Comparison of ENCODE assay signal across 19 cellular contexts in the genomic region with DNA sequence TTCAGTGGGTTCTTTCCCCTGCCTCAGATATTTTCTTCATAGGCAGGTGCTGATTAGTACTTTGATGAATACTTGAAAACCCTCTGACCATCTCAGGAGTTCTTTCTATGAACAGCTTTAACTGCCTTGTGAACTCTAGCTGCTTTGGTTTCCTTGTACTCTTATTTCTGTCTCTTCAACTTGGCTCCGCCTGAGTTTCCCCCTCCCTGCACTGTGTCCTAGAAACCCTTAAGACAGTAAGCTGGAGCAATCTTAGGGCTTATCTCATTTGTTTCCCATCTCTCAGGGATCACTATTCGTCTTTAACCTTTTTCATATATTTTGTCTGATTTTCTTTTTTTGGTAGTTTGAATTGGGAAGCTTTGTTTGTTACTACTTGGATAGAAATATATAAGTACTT.
DNase-seq lines count a peak whose midpoint lies in the region; ATAC-seq, FAIRE-seq and TF ChIP-seq lines count a peak whose summit lies in the region.
"Had no signal": no experiment of that assay in that cellular context is flagged by ENCODE, and none has a peak within 500 bp of the region (broad histone marks: within the 10 kb centered on the region; RNA-seq: fewer than 3 reads in every experiment).

No MANE protein-coding gene starts in this region.

- H3K27me3 ChIP-seq in PC-9 (ENCODE audit: insufficient read depth, low read depth) (no peaks in the 10 kb centered on the region), left lung (no peaks in the 10 kb centered on the region), esophagus squamous epithelium (no peaks in the 10 kb centered on the region), vagina (no peaks in the 10 kb centered on the region)
- H3K27me3 ChIP-seq: SJCRH30 had no signal

- no peaks in the 10 kb centered on the region for H3K4me1 ChIP-seq in PC-9 (replicated peaks; ENCODE audit: insufficient read depth)
- no peaks in the 10 kb centered on the region for H3K4me1 ChIP-seq in left lung
- H3K4me1 ChIP-seq in esophagus squamous epithelium = no peaks in the 10 kb centered on the region
- H3K4me1 ChIP-seq in vagina = no peaks in the 10 kb centered on the region
- H3K4me1 ChIP-seq: SJCRH30 had no signal

- FAIRE-seq in GM19239 (lab: Jason Lieb, UNC) = peak; percentile 11

- CTCF ChIA-PET in PC-9 (lab: Charles Lee) = no interaction called here

- TF ChIP-seq POLR2A in esophagus squamous epithelium (IDR thresholded peaks at IDR 0.05) (no peak), vagina (IDR thresholded peaks at IDR 0.05) (no peak)

- TF ChIP-seq CTCF in PC-9 (conservative IDR thresholded peaks at IDR 0.05) (no peak), left lung (IDR thresholded peaks at IDR 0.05) (no peak), esophagus squamous epithelium (IDR thresholded peaks at IDR 0.05) (no peak), vagina (IDR thresholded peaks at IDR 0.05) (no peak)

- H3K36me3 ChIP-seq in PC-9 (ENCODE audit: low read depth) = peaks cover 52% of the 10 kb centered on the region
- H3K36me3 ChIP-seq in left lung = peaks cover 0 to 44% of the 10 kb centered on the region in 2 donors
- H3K36me3 ChIP-seq in esophagus squamous epithelium = peaks cover 0 to 75% (median 0%) of the 10 kb centered on the region in 3 donors
- peaks cover 0 to 30% of the 10 kb centered on the region in 2 donors for H3K36me3 ChIP-seq in vagina

- peak overlapping the region; percentile 22 for H3K27ac Mint-ChIP-seq in stimulated activated naive B cell treated with anti-CD40 and anti-IgM and Interleukin-4, amounts not matched to agents 10 μg/mL and 1 μg/mL and 100 μg/mL, for 72 hours
- H3K27ac Mint-ChIP-seq: B cell; CD4-positive, CD25-positive, alpha-beta regulatory T cell had no signal

- no peaks in the 10 kb centered on the region for H3K79me2 ChIP-seq in PC-9 (ENCODE audit: low read depth)

- H3K27ac ChIP-seq in PC-9 = 0 out of 2 replicates have a peak overlapping the region, but pooled peaks have one; percentile 4
- no peak overlapping the region for H3K27ac ChIP-seq in left lung
- no peak overlapping the region for H3K27ac ChIP-seq in esophagus squamous epithelium
- no peak overlapping the region for H3K27ac ChIP-seq in vagina
- H3K27ac ChIP-seq: SJCRH30 had no signal

- intact Hi-C loops in PC-9 (cut with micrococcal nuclease; ENCODE audit: unreplicated experiment) = no loop called here
- intact Hi-C loops in left lung (cut with DNase I) = no loop called here
- intact Hi-C loops in esophagus squamous epithelium (cut with DNase I) = no loop called here
- intact Hi-C loops in vagina (cut with DNase I) = no loop called here

- H4K20me1 ChIP-seq in PC-9 (ENCODE audit: insufficient read depth) = no peaks in the 10 kb centered on the region

- no peaks in the 10 kb centered on the region for H3K9me2 ChIP-seq in PC-9 (ENCODE audit: insufficient read depth)

- H2AFZ ChIP-seq in PC-9 = no peak overlapping the region

- peaks cover 22 to 30% of the 10 kb centered on the region in 2 donors for H3K36me3 Mint-ChIP-seq in stimulated activated naive B cell treated with anti-CD40 and anti-IgM and Interleukin-4, amounts not matched to agents 10 μg/mL and 1 μg/mL and 100 μg/mL, for 72 hours

- DNase-seq in GM19239 (ENCODE audit: insufficient read length, low spot score) (no peak), PC-9 (no peak), left lung (no peak), esophagus squamous epithelium (lab: John Stamatoyannopoulos, UW) (no peak), vagina (ENCODE audit: extremely low spot score in 2 of 2) (no peak)
- no peak for DNase-seq in stimulated activated naive B cell treated with anti-CD40 and anti-IgM and Interleukin-4, amounts not matched to agents 10 μg/mL and 1 μg/mL and 100 μg/mL, for 72 hours
- DNase-seq: Caco-2; CD4-positive, CD25-positive, alpha-beta regulatory T cell; DMS53; KBM-7; MV-4-11; NCI-H1436; NCI-H2029; NCI-H2171 treated with DMSO at 0.1 percent for 48 hours; NCI-H446 treated with DMSO at 0.1 percent for 48 hours; PC-3; SJCRH30 had no signal

- peaks cover 3 to 7% of the 10 kb centered on the region in 2 donors for H3K4me1 Mint-ChIP-seq in stimulated activated naive B cell treated with anti-CD40 and anti-IgM and Interleukin-4, amounts not matched to agents 10 μg/mL and 1 μg/mL and 100 μg/mL, for 72 hours
- H3K4me1 Mint-ChIP-seq: B cell had no signal

- POLR2A ChIA-PET in PC-9 (lab: Charles Lee; ENCODE audit: unreplicated experiment) = no interaction called here

- no peak overlapping the region for H3K4me3 Mint-ChIP-seq in stimulated activated naive B cell treated with anti-CD40 and anti-IgM and Interleukin-4, amounts not matched to agents 10 μg/mL and 1 μg/mL and 100 μg/mL, for 72 hours
- H3K4me3 Mint-ChIP-seq: B cell; CD4-positive, CD25-positive, alpha-beta regulatory T cell had no signal

- BruUV-seq in PC-9 (replicated peaks; lab: Mats Ljungman, UMichigan) = no TSS peak

- no peaks in the 10 kb centered on the region for H3F3A ChIP-seq in PC-9 (ENCODE audit: insufficient read depth, low read depth)

- WGBS in esophagus squamous epithelium, 2 donors = 95 to 100% methylated on average over 2 of the region's 2 CpGs

- no peak overlapping the region for H3K4me2 ChIP-seq in PC-9

- H3K4me3 ChIP-seq in PC-9 (no peak overlapping the region), left lung (no peak overlapping the region), esophagus squamous epithelium (no peak overlapping the region), vagina (no peak overlapping the region)
- H3K4me3 ChIP-seq: SJCRH30 had no signal

- peak; percentile 18 for ATAC-seq in left lung
- no peak for ATAC-seq in stimulated activated naive B cell treated with anti-CD40 and anti-IgM and Interleukin-4, amounts not matched to agents 10 μg/mL and 1 μg/mL and 100 μg/mL, for 72 hours (replicated peaks)
- ATAC-seq in HG03045 (IDR thresholded peaks at IDR 0.05; ENCODE audit: unreplicated experiment) = no peak
- ATAC-seq: PC-3 had no signal

- no peaks in the 10 kb centered on the region for H3K9me3 ChIP-seq in PC-9 (ENCODE audit: insufficient read depth, low read depth)
- H3K9me3 ChIP-seq in left lung = no peaks in the 10 kb centered on the region
- no peaks in the 10 kb centered on the region for H3K9me3 ChIP-seq in esophagus squamous epithelium
- no peaks in the 10 kb centered on the region for H3K9me3 ChIP-seq in vagina
- H3K9me3 ChIP-seq: Caco-2, SJCRH30 had no signal

- H3K9me3 Mint-ChIP-seq in stimulated activated naive B cell treated with anti-CD40 and anti-IgM and Interleukin-4, amounts not matched to agents 10 μg/mL and 1 μg/mL and 100 μg/mL, for 72 hours = no peaks in the 10 kb centered on the region

- H3K27me3 Mint-ChIP-seq in stimulated activated naive B cell treated with anti-CD40 and anti-IgM and Interleukin-4, amounts not matched to agents 10 μg/mL and 1 μg/mL and 100 μg/mL, for 72 hours = no peaks in the 10 kb centered on the region
- H3K27me3 Mint-ChIP-seq: B cell; CD4-positive, CD25-positive, alpha-beta regulatory T cell had no signal
